Comparison of ENCODE assay signal across 20 cellular contexts in genomic region chr20:44228465-44229258, GRCh38. TPM values are rescaled to one million over a fixed set of nuclear protein-coding genes. Genes with fewer than 3 reads are reported as not detected.
"Had no signal": no experiment of that assay in that cellular context is flagged by ENCODE, and none has a peak within 500 bp of the region (broad histone marks: within the 10 kb centered on the region; RNA-seq: fewer than 3 reads in every experiment).

No MANE protein-coding gene starts in this region.

- ATAC-seq: activated naive CD4-positive, alpha-beta T cell treated with anti-CD3 and anti-CD28 coated beads, Interleukin-2, amount 50 U/mL, for 72 hours; body of pancreas; left lobe of liver; natural killer cell treated with Interleukin-12 subunit alpha and Interleukin-12 subunit beta and Interleukin-15 and Interleukin-18, amount 100 ng/mL, for 72 hours; stimulated activated naive CD8-positive, alpha-beta T cell treated with anti-CD3 and anti-CD28 coated beads, Interleukin-15, Interleukin-2, amounts not matched to agents 100 U/mL and 50 U/mL, for 24 hours had no signal

- H3K27ac ChIP-seq: body of pancreas, dorsolateral prefrontal cortex, esophagus muscularis mucosa, prostate gland, suprapubic skin had no signal

- H3K4me3 Mint-ChIP-seq: activated CD4-positive, alpha-beta T cell treated with anti-CD3 and anti-CD28 coated beads, Interleukin-2, amount 10 ng/mL, durations not matched to agents 7 days and 5 days; memory B cell; natural killer cell treated with Interleukin-12 subunit alpha and Interleukin-12 subunit beta and Interleukin-15 and Interleukin-18, amount 100 ng/mL, for 72 hours; type B pancreatic cell had no signal

- H3K9me3 Mint-ChIP-seq: activated CD4-positive, alpha-beta T cell treated with anti-CD3 and anti-CD28 coated beads, Interleukin-2, amount 10 ng/mL, durations not matched to agents 7 days and 5 days; activated naive CD4-positive, alpha-beta T cell treated with anti-CD3 and anti-CD28 coated beads, Interleukin-2, amount 50 U/mL, for 72 hours; memory B cell; natural killer cell treated with Interleukin-12 subunit alpha and Interleukin-12 subunit beta and Interleukin-15 and Interleukin-18, amount 100 ng/mL, for 72 hours; type B pancreatic cell had no signal

- H3K4me3 ChIP-seq: body of pancreas, dorsolateral prefrontal cortex, esophagus muscularis mucosa, prostate gland, suprapubic skin had no signal

- H3K36me3 Mint-ChIP-seq: activated naive CD4-positive, alpha-beta T cell treated with anti-CD3 and anti-CD28 coated beads, Interleukin-2, amount 50 U/mL, for 72 hours; memory B cell; natural killer cell treated with Interleukin-12 subunit alpha and Interleukin-12 subunit beta and Interleukin-15 and Interleukin-18, amount 100 ng/mL, for 72 hours; type B pancreatic cell had no signal

- H3K27me3 Mint-ChIP-seq: activated CD4-positive, alpha-beta T cell treated with anti-CD3 and anti-CD28 coated beads, Interleukin-2, amount 10 ng/mL, durations not matched to agents 7 days and 5 days; memory B cell; natural killer cell treated with Interleukin-12 subunit alpha and Interleukin-12 subunit beta and Interleukin-15 and Interleukin-18, amount 100 ng/mL, for 72 hours had no signal

- DNase-seq: activated CD4-positive, alpha-beta T cell treated with anti-CD3 and anti-CD28 coated beads, Interleukin-2, amount 10 ng/mL, durations not matched to agents 7 days and 5 days; activated effector memory CD4-positive, alpha-beta T cell treated with Interleukin-2 at 50 U/mL for 16 hours; activated T-cell treated with anti-CD3 and anti-CD28 coated beads, Interleukin-2, amount 50 U/mL, for 1 hour; amniotic stem cell; body of pancreas; dorsolateral prefrontal cortex; glutamatergic neuron; stimulated activated CD4-positive, alpha-beta T cell treated with anti-CD3 and anti-CD28 coated beads, Interleukin-2, amount 100 ng/mL, for 48 hours; stimulated activated naive CD8-positive, alpha-beta T cell treated with anti-CD3 and anti-CD28 coated beads, Interleukin-15, Interleukin-2, amounts not matched to agents 100 U/mL and 50 U/mL, for 24 hours had no signal

- H3K4me1 ChIP-seq: body of pancreas, esophagus muscularis mucosa, prostate gland, suprapubic skin had no signal

- H3K4me1 Mint-ChIP-seq: memory B cell had no signal

- H3K27me3 ChIP-seq: body of pancreas, dorsolateral prefrontal cortex, esophagus muscularis mucosa, suprapubic skin had no signal

- H3K9me3 ChIP-seq: body of pancreas, esophagus muscularis mucosa, prostate gland, suprapubic skin had no signal

- H3K27ac Mint-ChIP-seq: activated CD4-positive, alpha-beta T cell treated with anti-CD3 and anti-CD28 coated beads, Interleukin-2, amount 10 ng/mL, durations not matched to agents 7 days and 5 days; memory B cell; natural killer cell treated with Interleukin-12 subunit alpha and Interleukin-12 subunit beta and Interleukin-15 and Interleukin-18, amount 100 ng/mL, for 72 hours; type B pancreatic cell had no signal

RNA-seq across cellular contexts. Expression of gene GDAP1L1, which starts 18.4 kb away (rescaled TPM):
- total RNA-seq: activated CD4-positive, alpha-beta T cell treated with anti-CD3 and anti-CD28 coated beads, Interleukin-2, amount 10 ng/mL, durations not matched to agents 7 days and 5 days; activated naive CD4-positive, alpha-beta T cell treated with anti-CD3 and anti-CD28 coated beads, Interleukin-2, amount 50 U/mL, for 72 hours; body of pancreas; chondrocyte; fibroblast of villous mesenchyme; left lobe of liver; natural killer cell treated with Interleukin-12 subunit alpha and Interleukin-12 subunit beta and Interleukin-15 and Interleukin-18, amount 100 ng/mL, for 72 hours; omental fat pad; suprapubic skin had no signal

RNA-seq across cellular contexts. Expression of gene JPH2, which starts 41.7 kb away (rescaled TPM):
- total RNA-seq: activated CD4-positive, alpha-beta T cell treated with anti-CD3 and anti-CD28 coated beads, Interleukin-2, amount 10 ng/mL, durations not matched to agents 7 days and 5 days had no signal
